8 cellular contexts compared by ENCODE assay signal in the genomic region with DNA sequence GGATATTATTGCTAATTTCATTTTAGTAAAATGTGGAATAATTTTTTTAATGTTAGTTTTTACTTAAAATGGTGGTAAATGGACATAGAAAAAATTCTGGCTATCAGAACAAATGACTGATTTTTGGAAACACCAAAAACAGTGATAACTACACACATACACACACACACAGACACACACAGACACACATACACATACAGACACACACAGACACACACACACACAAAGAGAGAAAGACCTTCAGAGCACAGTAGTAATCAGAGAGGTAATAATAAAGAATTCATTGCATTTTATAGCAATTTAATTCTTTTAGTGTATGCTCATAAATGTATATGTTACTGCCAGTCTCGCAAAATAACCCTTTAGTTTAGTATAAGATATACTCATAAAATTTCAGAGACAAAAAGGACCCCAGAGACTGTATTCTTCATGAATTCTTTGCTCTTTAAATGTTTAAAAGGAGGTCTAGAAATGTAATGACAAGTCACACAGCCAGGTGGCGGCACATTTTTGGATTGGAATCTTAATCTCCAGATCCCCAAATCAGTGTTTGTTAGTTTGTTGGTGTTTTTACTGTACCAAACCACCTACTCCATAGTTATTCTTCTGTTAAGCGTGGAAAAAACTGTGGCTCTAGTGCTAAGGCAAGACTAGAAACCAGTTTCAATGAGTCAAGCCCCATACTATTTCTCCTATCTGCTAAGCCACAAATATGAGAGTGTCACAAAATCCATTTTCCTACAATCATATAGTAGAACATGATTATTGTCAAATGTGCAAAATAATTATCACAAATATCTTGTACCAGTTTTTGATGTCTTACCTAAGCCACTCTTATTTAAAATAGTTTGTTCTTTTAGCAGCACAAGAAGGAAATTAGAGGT.
DNase-seq lines count a peak whose midpoint lies in the region; ATAC-seq and TF ChIP-seq lines count a peak whose summit lies in the region.

No MANE protein-coding gene starts in this region.

- TF ChIP-seq CTCF in C4-2B (conservative IDR thresholded peaks at IDR 0.05), result peak; percentile 74

- intact Hi-C loops in sciatic nerve (cut with DNase I), result no loop called here

- no peak for TF ChIP-seq POLR2A in erythroblast (IDR thresholded peaks at IDR 0.05; ENCODE audit: low read length)

- H3K27ac ChIP-seq in C4-2B, result no peak overlapping the region

- DNase-seq in NCI-H82 (lab: John Stamatoyannopoulos, UW) (peak; percentile 71), erythroblast (lab: John Stamatoyannopoulos, UW) (peak; percentile 7 to 38), sciatic nerve (ENCODE audit: low spot score) (peak; percentile 65), DMS79 treated with DMSO at 0.1 percent for 48 hours (lab: John Stamatoyannopoulos, UW) (no peak)
- DNase-seq in activated CD4-positive, alpha-beta T cell treated with anti-CD3 and anti-CD28 coated beads, Interleukin-2, amount 50 U/mL, for 1 hour, result no peak

- ATAC-seq in GM19351 (IDR thresholded peaks at IDR 0.05; ENCODE audit: unreplicated experiment) (peak; percentile 71), sciatic nerve (no peak), HG02973 (IDR thresholded peaks at IDR 0.05; ENCODE audit: unreplicated experiment) (no peak)

Comparison
In these comparisons a context has a peak if more than half of its experiments do, and no peak if none do; other contexts are left out.
1. DNase-seq: peak in NCI-H82 (single experiment), erythroblast (2 of 2) and sciatic nerve (single experiment); none in activated CD4-positive, alpha-beta T cell treated with anti-CD3 and anti-CD28 coated beads, Interleukin-2, amount 50 U/mL, for 1 hour (single experiment) and DMS79 treated with DMSO at 0.1 percent for 48 hours (single experiment).